ENCODE assay signal across 31 cellular contexts in genomic region chr6:2963756-2964155, GRCh38.
"Had no signal": no experiment of that assay in that cellular context is flagged by ENCODE, and none has a peak within 500 bp of the region (broad histone marks: within the 10 kb centered on the region; RNA-seq: fewer than 3 reads in every experiment).

No MANE protein-coding gene starts in this region.

- H3K27ac Mint-ChIP-seq: activated naive CD4-positive, alpha-beta T cell treated with anti-CD3 and anti-CD28 coated beads, Interleukin-2, amount 50 U/mL, for 24 hours; activated T-cell treated with anti-CD3 and anti-CD28 coated beads, Interleukin-2, amount 50 U/mL, for 24 hours; activated T-helper 17 cell treated with anti-CD3 and anti-CD28 coated beads, Interleukin-2, amount 50 U/mL, for 72 hours; dendritic cell treated with granulocyte-macrophage colony-stimulating factor and Interleukin-4, amounts not matched to agents 40 ng/mL and 50 ng/mL, for 4 days; endodermal cell; natural killer cell; neural progenitor cell; stimulated activated effector memory CD8-positive, alpha-beta T cell treated with anti-CD3 and anti-CD28 coated beads, Interleukin-12 subunit alpha, Interleukin-12 subunit beta, amount 100 ng/mL, for 72 hours; stimulated activated naive CD8-positive, alpha-beta T cell treated with anti-CD3 and anti-CD28 coated beads, Interleukin-15, amount 100 ng/mL, for 72 hours; T-helper 17 cell had no signal

- H3K4me3 ChIP-seq: body of pancreas, esophagus muscularis mucosa, lung, neural progenitor cell, skin epidermis, thyroid gland, upper lobe of right lung had no signal

- H3K36me3 ChIP-seq: neural progenitor cell, thyroid gland, WERI-Rb-1 had no signal

- H3K9me3 Mint-ChIP-seq: activated naive CD4-positive, alpha-beta T cell treated with anti-CD3 and anti-CD28 coated beads, Interleukin-2, amount 50 U/mL, for 24 hours; activated T-cell treated with anti-CD3 and anti-CD28 coated beads, Interleukin-2, amount 50 U/mL, for 24 hours; activated T-helper 17 cell treated with anti-CD3 and anti-CD28 coated beads, Interleukin-2, amount 50 U/mL, for 72 hours; dendritic cell treated with granulocyte-macrophage colony-stimulating factor and Interleukin-4, amounts not matched to agents 40 ng/mL and 50 ng/mL, for 4 days; endodermal cell; natural killer cell; neural progenitor cell; stimulated activated effector memory CD8-positive, alpha-beta T cell treated with anti-CD3 and anti-CD28 coated beads, Interleukin-12 subunit alpha, Interleukin-12 subunit beta, amount 100 ng/mL, for 72 hours; stimulated activated naive CD8-positive, alpha-beta T cell treated with anti-CD3 and anti-CD28 coated beads, Interleukin-15, amount 100 ng/mL, for 72 hours had no signal

- H3K27me3 Mint-ChIP-seq: activated naive CD4-positive, alpha-beta T cell treated with anti-CD3 and anti-CD28 coated beads, Interleukin-2, amount 50 U/mL, for 24 hours; activated T-cell treated with anti-CD3 and anti-CD28 coated beads, Interleukin-2, amount 50 U/mL, for 24 hours; activated T-helper 17 cell treated with anti-CD3 and anti-CD28 coated beads, Interleukin-2, amount 50 U/mL, for 72 hours; dendritic cell treated with granulocyte-macrophage colony-stimulating factor and Interleukin-4, amounts not matched to agents 40 ng/mL and 50 ng/mL, for 4 days; stimulated activated naive CD8-positive, alpha-beta T cell treated with anti-CD3 and anti-CD28 coated beads, Interleukin-15, amount 100 ng/mL, for 72 hours had no signal

- DNase-seq: activated CD4-positive, alpha-beta T cell treated with anti-CD3 and anti-CD28 coated beads for 48 hours; activated CD4-positive, alpha-beta T cell treated with anti-CD3 and anti-CD28 coated beads, Interleukin-2, amount 50 U/mL, for 48 hours; activated CD8-positive, alpha-beta memory T cell treated with anti-CD3 and anti-CD28 coated beads for 24 hours; activated CD8-positive, alpha-beta memory T cell treated with anti-CD3 and anti-CD28 coated beads, Interleukin-2, amount 50 U/mL, for 4 hours; activated T-cell treated with anti-CD3 and anti-CD28 coated beads, Interleukin-2, amount 50 U/mL, for 24 hours; aorta; body of pancreas; endodermal cell; foreskin keratinocyte; kidney glomerular epithelial cell; mesendoderm; natural killer cell; stimulated activated CD4-positive, alpha-beta T cell treated with anti-CD3 and anti-CD28 coated beads, Interleukin-12 subunit alpha, Interleukin-12 subunit beta, amount 100 ng/mL, for 4 hours; stimulated activated CD4-positive, alpha-beta T cell treated with anti-CD3 and anti-CD28 coated beads, Interleukin-4, amount 100 ng/mL, for 1 hour; stimulated activated naive CD8-positive, alpha-beta T cell treated with anti-CD3 and anti-CD28 coated beads, Interleukin-15, amount 100 ng/mL, for 72 hours; T-helper 17 cell; T1000; thyroid gland; upper lobe of right lung; WERI-Rb-1 had no signal

- H3K4me3 Mint-ChIP-seq: activated naive CD4-positive, alpha-beta T cell treated with anti-CD3 and anti-CD28 coated beads, Interleukin-2, amount 50 U/mL, for 24 hours; activated T-cell treated with anti-CD3 and anti-CD28 coated beads, Interleukin-2, amount 50 U/mL, for 24 hours; activated T-helper 17 cell treated with anti-CD3 and anti-CD28 coated beads, Interleukin-2, amount 50 U/mL, for 72 hours; dendritic cell treated with granulocyte-macrophage colony-stimulating factor and Interleukin-4, amounts not matched to agents 40 ng/mL and 50 ng/mL, for 4 days; endodermal cell; natural killer cell; neural progenitor cell; stimulated activated effector memory CD8-positive, alpha-beta T cell treated with anti-CD3 and anti-CD28 coated beads, Interleukin-12 subunit alpha, Interleukin-12 subunit beta, amount 100 ng/mL, for 72 hours; stimulated activated naive CD8-positive, alpha-beta T cell treated with anti-CD3 and anti-CD28 coated beads, Interleukin-15, amount 100 ng/mL, for 72 hours; T-helper 17 cell had no signal

- H3K36me3 Mint-ChIP-seq: activated naive CD4-positive, alpha-beta T cell treated with anti-CD3 and anti-CD28 coated beads, Interleukin-2, amount 50 U/mL, for 24 hours; natural killer cell; neural progenitor cell; stimulated activated effector memory CD8-positive, alpha-beta T cell treated with anti-CD3 and anti-CD28 coated beads, Interleukin-12 subunit alpha, Interleukin-12 subunit beta, amount 100 ng/mL, for 72 hours had no signal

- H3K4me1 Mint-ChIP-seq: activated T-helper 17 cell treated with anti-CD3 and anti-CD28 coated beads, Interleukin-2, amount 50 U/mL, for 72 hours had no signal

- ATAC-seq: activated CD4-positive, CD25-positive, alpha-beta regulatory T cell treated with anti-CD3 and anti-CD28 coated beads, Interleukin-2, amount 50 U/mL, for 24 hours; activated T-helper 17 cell treated with anti-CD3 and anti-CD28 coated beads, Interleukin-2, amount 50 U/mL, for 72 hours; body of pancreas; foreskin keratinocyte; left lobe of liver; natural killer cell; sciatic nerve; stimulated activated effector memory CD8-positive, alpha-beta T cell treated with anti-CD3 and anti-CD28 coated beads, Interleukin-12 subunit alpha, Interleukin-12 subunit beta, amount 100 ng/mL, for 72 hours; stimulated activated naive CD8-positive, alpha-beta T cell treated with anti-CD3 and anti-CD28 coated beads, Interleukin-15, amount 100 ng/mL, for 72 hours; T-helper 17 cell; upper lobe of right lung had no signal

- H3K9me3 ChIP-seq: body of pancreas, esophagus muscularis mucosa, thyroid gland, upper lobe of right lung had no signal

- H3K27ac ChIP-seq: foreskin keratinocyte, neural progenitor cell, skin epidermis, thyroid gland, WERI-Rb-1 had no signal

- H3K27me3 ChIP-seq: body of pancreas, esophagus muscularis mucosa, foreskin keratinocyte, neural progenitor cell, thyroid gland, upper lobe of right lung had no signal
